Comparison of ENCODE assay signal across 7 cellular contexts in genomic region chr9:137422668-137423000, GRCh38. TPM values are rescaled to one million over a fixed set of nuclear protein-coding genes. Genes with fewer than 3 reads are reported as not detected.
DNase-seq lines count a peak whose midpoint lies in the region; ATAC-seq, FAIRE-seq and TF ChIP-seq lines count a peak whose summit lies in the region.

No MANE protein-coding gene starts in this region.

- H3K27me3 ChIP-seq in adrenal gland (no peaks in the 10 kb centered on the region), iPS DF 6.9 (ENCODE audit: control insufficient read depth, insufficient read depth, low read length) (no peaks in the 10 kb centered on the region), small intestine (ENCODE audit: control insufficient read depth in 2 of 2, insufficient read depth in 2 of 2, low read length in 2 of 2) (no peaks in the 10 kb centered on the region)

- TF ChIP-seq CTCF in GM10266 (IDR thresholded peaks at IDR 0.05; ENCODE audit: control insufficient read depth, insufficient read depth, low read depth, missing control alignments), result no peak
- TF ChIP-seq CTCF in adrenal gland (IDR thresholded peaks at IDR 0.05), result no peak

- H3K9me3 ChIP-seq in adrenal gland (replicated peaks in 1 of 3) (no peaks in the 10 kb centered on the region), iPS DF 6.9 (ENCODE audit: control insufficient read depth, insufficient read depth, low read length) (no peaks in the 10 kb centered on the region), small intestine (ENCODE audit: control insufficient read depth, low read depth) (no peaks in the 10 kb centered on the region)

- H3K36me3 ChIP-seq in adrenal gland (replicated peaks in 1 of 2) (no peaks in the 10 kb centered on the region), iPS DF 6.9 (ENCODE audit: control insufficient read depth, insufficient read depth, low read length) (no peaks in the 10 kb centered on the region), small intestine (ENCODE audit: control insufficient read depth in 2 of 2, insufficient read depth in 2 of 2, low read length in 2 of 2) (no peaks in the 10 kb centered on the region)

- H3K27ac ChIP-seq in adrenal gland (peak overlapping the region in 2 of 5 donors; percentile 52 to 86), iPS DF 6.9 (ENCODE audit: low read length) (no peak overlapping the region), small intestine (ENCODE audit: low read depth in 1 of 2, low read length in 1 of 2) (peak overlapping the region; percentile 45 to 52)

- FAIRE-seq in small intestine (lab: Jason Lieb, UNC), result no peak

- DNase-seq in GM10266 (ENCODE audit: extremely low spot score), result peak; percentile 75
- DNase-seq in LoVo (ENCODE audit: low spot score), result peak; percentile 38
- peak in 1 of 7 donors; percentile 39 for DNase-seq in adrenal gland
- DNase-seq in iPS DF 6.9 (ENCODE audit: low read depth, low spot score), result no peak
- peak; percentile 49 for DNase-seq in small intestine
- no peak for DNase-seq in putamen (ENCODE audit: low spot score)

- ATAC-seq in GM21825 (IDR thresholded peaks at IDR 0.05; ENCODE audit: unreplicated experiment), result peak; percentile 26

- TF ChIP-seq POLR2A in adrenal gland (IDR thresholded peaks at IDR 0.05), result no peak

- H3K4me1 ChIP-seq in adrenal gland (replicated peaks in 1 of 2) (peaks cover 0 to 19% of the 10 kb centered on the region in 2 donors), iPS DF 6.9 (ENCODE audit: control insufficient read depth, insufficient read depth, low read length) (no peaks in the 10 kb centered on the region), small intestine (ENCODE audit: control insufficient read depth in 2 of 2, insufficient read depth in 1 of 2, low read depth in 1 of 2, low read length in 1 of 2) (no peaks in the 10 kb centered on the region)

- 0% methylated on average over 2 to 43 of the region's 43 CpGs; no CpG with 5 or more reads in 1 of the 4 donors for WGBS in adrenal gland, 4 donors
- no CpG with 5 or more reads among the region's 43 CpGs for WGBS in iPS DF 6.9 (ENCODE audit: insufficient coverage, insufficient read length)
- 0 to 1% (median 1%) methylated on average over 17 to 43 of the region's 43 CpGs for WGBS in small intestine, 3 donors

- intact Hi-C loops in adrenal gland (cut with DNase I), result loop anchor here in 1 of 2 donors (2.0 kb wide), 1 partner anchor 22 kb away; no protein-coding TSS in a partner anchor

- peak overlapping the region; percentile 39 to 98 (median 75) for H3K4me3 ChIP-seq in adrenal gland
- peak overlapping the region; percentile 87 for H3K4me3 ChIP-seq in iPS DF 6.9 (ENCODE audit: low read length)
- peak overlapping the region; percentile 86 to 95 for H3K4me3 ChIP-seq in small intestine (ENCODE audit: low read depth in 1 of 2, low read length in 2 of 2)

RNA-seq across cellular contexts. Expression of gene EXD3, which starts 0.3 kb away (rescaled TPM):
- total RNA-seq in adrenal gland, result 10 to 100 TPM in 7 of 8 donors, 1 to 10 TPM in 1; 8.5 to 38.6 (median 23.9) TPM
- polyA plus RNA-seq in adrenal gland, result 100 to 1,000 TPM in 1 of 3 donors, 10 to 100 TPM in 1, 1 to 10 TPM in 1; 1.2 to 111 (median 41.0) TPM
- polyA plus RNA-seq in small intestine, result 10 to 100 TPM; 15.0 to 36.2 (median 28.6) TPM

RNA-seq across cellular contexts. Expression of gene NOXA1, which starts 0.6 kb away (rescaled TPM):
- 10 to 100 TPM in 2 of 8 donors, 1 to 10 TPM in 6; 4.4 to 12.6 (median 9.3) TPM for total RNA-seq in adrenal gland
- 10 to 100 TPM in 2 of 3 donors, not detected in 1; 23.5 to 50.7 TPM for polyA plus RNA-seq in adrenal gland
- 10 to 100 TPM in 2 of 3 donors, 1 to 10 TPM in 1; 8.0 to 38.0 (median 24.9) TPM for polyA plus RNA-seq in small intestine

RNA-seq across cellular contexts. Expression of gene ENTPD8, which starts 18.5 kb away (rescaled TPM):
- total RNA-seq in adrenal gland, result under 1 TPM in 3 of 8 donors, not detected in 5; 0.14 to 0.20 (median 0.19) TPM
- under 1 TPM in 2 of 3 donors, not detected in 1; 0.16 to 0.17 TPM for polyA plus RNA-seq in adrenal gland
- 10 to 100 TPM; 15.9 to 85.4 (median 62.8) TPM for polyA plus RNA-seq in small intestine

RNA-seq across cellular contexts. Expression of gene NSMF, which starts 36.5 kb away (rescaled TPM):
- 10 to 100 TPM; 16.2 to 47.6 (median 25.6) TPM for total RNA-seq in adrenal gland
- polyA plus RNA-seq in adrenal gland (100 to 1,000 TPM in 1 of 3 donors, 10 to 100 TPM in 2; 23.1 to 118 (median 39.7) TPM), small intestine (10 to 100 TPM; 34.0 to 76.9 (median 57.3) TPM)

Comparison
In these comparisons a context has a peak if more than half of its experiments do, and no peak if none do; other contexts are left out.
1. DNase-seq: peak in GM10266 (single experiment), LoVo (single experiment) and small intestine (single experiment); none in iPS DF 6.9 (single experiment) and putamen (single experiment).
2. RNA of gene ENTPD8, which starts 18.5 kb away (polyA plus RNA-seq): 15.9 to 85.4 TPM in small intestine; 0.16 to 0.17 TPM in adrenal gland; every median in the first group is over 10 times any median in the second.
3. Peak in every context shown above with its lines, with median percentiles within 50 percentile points of each other: H3K4me3 ChIP-seq.